Comparison of ENCODE assay signal across 8 cellular contexts in the genomic region with DNA sequence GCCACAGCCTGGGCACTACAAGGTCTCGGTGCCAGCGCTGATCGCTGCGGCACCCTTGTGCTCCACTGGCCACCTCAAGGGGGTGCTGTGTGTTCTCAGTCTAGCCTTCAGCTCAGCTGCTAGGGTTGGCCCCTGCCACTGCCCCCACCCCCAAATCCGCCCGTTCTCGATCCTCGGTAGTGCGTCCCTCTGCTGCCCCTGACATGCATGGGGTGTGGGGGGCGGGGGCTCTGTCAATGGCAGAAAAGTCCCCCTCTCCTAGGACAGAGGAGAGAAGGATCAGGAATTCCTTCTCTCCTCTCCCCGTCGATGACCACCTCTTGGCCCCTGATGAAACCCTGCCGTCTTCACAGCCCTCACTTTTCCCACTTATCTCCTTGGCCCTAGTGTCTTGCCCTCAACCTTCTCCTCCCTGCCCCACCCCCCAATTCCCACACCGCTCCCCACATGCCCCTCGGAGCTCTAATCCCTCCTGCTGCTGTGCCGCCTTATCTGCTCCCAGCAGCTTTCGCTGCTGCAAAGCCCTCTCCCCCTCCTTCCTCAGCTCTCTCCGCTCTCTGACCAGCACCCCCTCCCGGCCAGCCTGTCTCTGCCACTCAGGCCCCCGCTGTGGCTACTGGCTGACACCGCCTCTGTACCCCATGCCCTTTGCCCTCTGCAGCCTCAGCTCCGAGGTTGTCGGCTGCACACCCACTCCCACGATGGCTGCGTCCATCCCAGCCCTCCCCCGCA. TPM values are rescaled to one million over a fixed set of nuclear protein-coding genes. Genes with fewer than 3 reads are reported as not detected.
DNase-seq lines count a peak whose midpoint lies in the region; ATAC-seq and TF ChIP-seq lines count a peak whose summit lies in the region.

No MANE protein-coding gene starts in this region.

- H4K20me1 ChIP-seq in PC-9 (ENCODE audit: insufficient read depth), result no peaks in the 10 kb centered on the region

- peak; percentile 42 for ATAC-seq in GM18519 (IDR thresholded peaks at IDR 0.05; ENCODE audit: low FRiP score, unreplicated experiment)
- ATAC-seq in HG03439 (IDR thresholded peaks at IDR 0.05; ENCODE audit: unreplicated experiment), result peak; percentile 47

- peak overlapping the region; percentile 21 for H2BK5ac ChIP-seq in neuronal stem cell (ENCODE audit: low read length)

- intact Hi-C loops in PC-9 (cut with micrococcal nuclease; ENCODE audit: unreplicated experiment), result no loop called here
- intact Hi-C loops in activated T-helper 2 cell treated with anti-CD3 and anti-CD28 coated beads, Interferon-gamma antibody, Interleukin-2, Interleukin-4, amounts not matched to agents 10 μg/mL and 5 μg/mL and 100 μg/mL, durations not matched to agents 14 hours and 24 hours and 36 hours (cut with micrococcal nuclease), result loop anchor here (1.0 kb wide), 1 partner anchor 20 kb away; no protein-coding TSS in a partner anchor

- H3K27me3 ChIP-seq in PC-9 (ENCODE audit: insufficient read depth, low read depth) (peaks cover 47% of the 10 kb centered on the region), neuronal stem cell (ENCODE audit: control insufficient read depth in 3 of 3, insufficient read depth in 3 of 3, low read depth in 1 of 3, low read length in 3 of 3) (peaks cover 0 to 40% (median 33%) of the 10 kb centered on the region in 3 experiments)

- H3K4ac ChIP-seq in neuronal stem cell (ENCODE audit: low read length), result peak overlapping the region; percentile 19

- H4K8ac ChIP-seq in neuronal stem cell (ENCODE audit: low read depth, low read length), result no peak overlapping the region

- CTCF ChIA-PET in PC-9 (lab: Charles Lee), result interaction anchor here (0.5 to 1.6 kb wide), 12 partner anchors 8 to 1553 kb away, joined by 3 to 19 read pairs (median 6); a partner anchor contains a TSS

- no peaks in the 10 kb centered on the region for H3K36me3 ChIP-seq in PC-9 (ENCODE audit: low read depth)
- peaks cover 0 to 5% of the 10 kb centered on the region in 2 donors for H3K36me3 ChIP-seq in neuronal stem cell (replicated peaks in 1 of 2; ENCODE audit: control insufficient read depth in 2 of 2, insufficient read depth in 2 of 2, low read length in 2 of 2)

- H3K4me3 Mint-ChIP-seq in activated T-helper 2 cell treated with anti-CD3 and anti-CD28 coated beads, Interferon-gamma antibody, Interleukin-2, Interleukin-4, amounts not matched to agents 10 μg/mL and 5 μg/mL and 100 μg/mL, durations not matched to agents 14 hours and 24 hours and 36 hours (ENCODE audit: low read depth), result no peak overlapping the region

- H2BK15ac ChIP-seq in neuronal stem cell (ENCODE audit: low read length), result peak overlapping the region; percentile 94

- DNase-seq in AG08395 (ENCODE audit: low spot score) (peak; percentile 60), PC-9 (peak in 1 of 2 experiments; percentile 50), fibroblast of villous mesenchyme (ENCODE audit: low read depth) (peak; percentile 74), neuronal stem cell (ENCODE audit: low spot score) (no peak)
- peak; percentile 25 for DNase-seq in activated T-helper 2 cell treated with anti-CD3 and anti-CD28 coated beads, Interferon-gamma antibody, Interleukin-2, Interleukin-4, amounts not matched to agents 10 μg/mL and 5 μg/mL and 100 μg/mL, durations not matched to agents 14 hours and 24 hours and 36 hours (ENCODE audit: low spot score)
- no peak for DNase-seq in NK-92 treated with Interleukin-12 subunit alpha and Interleukin-12 subunit beta, amount 100 ng/mL, for 24 hours (lab: John Stamatoyannopoulos, UW)

- no peak overlapping the region for H3K27ac Mint-ChIP-seq in activated T-helper 2 cell treated with anti-CD3 and anti-CD28 coated beads, Interferon-gamma antibody, Interleukin-2, Interleukin-4, amounts not matched to agents 10 μg/mL and 5 μg/mL and 100 μg/mL, durations not matched to agents 14 hours and 24 hours and 36 hours

- no peak overlapping the region for H3K14ac ChIP-seq in neuronal stem cell (ENCODE audit: low read length)

- no peak overlapping the region for H4K91ac ChIP-seq in neuronal stem cell (ENCODE audit: low read depth, low read length, poor library complexity)

- H3K9me2 ChIP-seq in PC-9 (ENCODE audit: insufficient read depth), result no peaks in the 10 kb centered on the region

- peak overlapping the region; percentile 93 for H3K23ac ChIP-seq in neuronal stem cell (ENCODE audit: low read depth, low read length, poor library complexity)

- H3K4me1 ChIP-seq in PC-9 (replicated peaks; ENCODE audit: insufficient read depth) (no peaks in the 10 kb centered on the region), neuronal stem cell (ENCODE audit: control insufficient read depth in 2 of 2, insufficient read depth in 1 of 2, low read depth in 1 of 2, low read length in 2 of 2) (peaks cover 38 to 59% of the 10 kb centered on the region in 2 donors)

- H2BK12ac ChIP-seq in neuronal stem cell (ENCODE audit: low read length), result no peak overlapping the region

- no CpG with 5 or more reads among the region's 26 CpGs for WGBS in neuronal stem cell (ENCODE audit: extremely low coverage in 2 of 2, insufficient read length in 2 of 2, insufficient replicate concordance in 1 of 2), 2 donors

- peaks cover 6% of the 10 kb centered on the region for H3K4me1 Mint-ChIP-seq in activated T-helper 2 cell treated with anti-CD3 and anti-CD28 coated beads, Interferon-gamma antibody, Interleukin-2, Interleukin-4, amounts not matched to agents 10 μg/mL and 5 μg/mL and 100 μg/mL, durations not matched to agents 14 hours and 24 hours and 36 hours (ENCODE audit: low read depth)

- H3K4me3 ChIP-seq in PC-9 (peak overlapping the region; percentile 53; the same call in 1 of the 2 replicates), fibroblast of villous mesenchyme (ENCODE audit: low read depth, low read length) (peak overlapping the region; percentile 53), neuronal stem cell (ENCODE audit: low read length in 2 of 2) (peak overlapping the region; percentile 30 to 79)

- peaks cover 12% of the 10 kb centered on the region for H3K36me3 Mint-ChIP-seq in activated T-helper 2 cell treated with anti-CD3 and anti-CD28 coated beads, Interferon-gamma antibody, Interleukin-2, Interleukin-4, amounts not matched to agents 10 μg/mL and 5 μg/mL and 100 μg/mL, durations not matched to agents 14 hours and 24 hours and 36 hours (ENCODE audit: low read depth)

- H2AFZ ChIP-seq in PC-9 (no peak overlapping the region; the same call in 1 of the 2 replicates), neuronal stem cell (ENCODE audit: low read length) (peak overlapping the region; percentile 72)

- H3F3A ChIP-seq in PC-9 (ENCODE audit: insufficient read depth, low read depth), result no peaks in the 10 kb centered on the region

- H3K9me3 ChIP-seq in PC-9 (ENCODE audit: insufficient read depth, low read depth) (no peaks in the 10 kb centered on the region), neuronal stem cell (replicated peaks in 1 of 2; ENCODE audit: control insufficient read depth in 2 of 2, insufficient read depth in 1 of 2, low read depth in 1 of 2, low read length in 2 of 2) (peaks cover 0 to 2% of the 10 kb centered on the region in 2 donors)

- TSS peak; percentile 39 for BruUV-seq in PC-9 (replicated peaks; lab: Mats Ljungman, UMichigan)

- H2AK5ac ChIP-seq in neuronal stem cell (ENCODE audit: low read depth, low read length), result peak overlapping the region; percentile 94

- no peaks in the 10 kb centered on the region for H3K79me1 ChIP-seq in neuronal stem cell (ENCODE audit: low read depth, low read length)

- peak overlapping the region; percentile 85 for H3K18ac ChIP-seq in neuronal stem cell (ENCODE audit: low read length)

- H3K9ac ChIP-seq in neuronal stem cell (ENCODE audit: low read depth, low read length, poor library complexity), result peak overlapping the region; percentile 75

- peaks cover 44% of the 10 kb centered on the region for H3K27me3 Mint-ChIP-seq in activated T-helper 2 cell treated with anti-CD3 and anti-CD28 coated beads, Interferon-gamma antibody, Interleukin-2, Interleukin-4, amounts not matched to agents 10 μg/mL and 5 μg/mL and 100 μg/mL, durations not matched to agents 14 hours and 24 hours and 36 hours (ENCODE audit: low read depth)

- no peak overlapping the region for H3K27ac ChIP-seq in PC-9
- H3K27ac ChIP-seq in neuronal stem cell (replicated peaks; ENCODE audit: low read length), result no peak overlapping the region

- POLR2A ChIA-PET in PC-9 (lab: Charles Lee; ENCODE audit: unreplicated experiment), result interaction anchor here (0.5 to 0.7 kb wide), 3 partner anchors 49 to 1905 kb away, joined by 3 to 8 read pairs (median 4); no protein-coding TSS in a partner anchor

- peak overlapping the region; percentile 98 for H2BK120ac ChIP-seq in neuronal stem cell (ENCODE audit: low read depth, low read length)

- H3K4me2 ChIP-seq in PC-9 (peak overlapping the region; percentile 82), neuronal stem cell (ENCODE audit: insufficient read depth, low read length, poor library complexity, severe bottlenecking) (peak overlapping the region; percentile 93)

- no peaks in the 10 kb centered on the region for H3K9me3 Mint-ChIP-seq in activated T-helper 2 cell treated with anti-CD3 and anti-CD28 coated beads, Interferon-gamma antibody, Interleukin-2, Interleukin-4, amounts not matched to agents 10 μg/mL and 5 μg/mL and 100 μg/mL, durations not matched to agents 14 hours and 24 hours and 36 hours

- TF ChIP-seq CTCF in PC-9 (conservative IDR thresholded peaks at IDR 0.05), result peak; percentile 70
- peak; percentile 76 for TF ChIP-seq CTCF in fibroblast of villous mesenchyme (IDR thresholded peaks at IDR 0.05; ENCODE audit: insufficient read depth, low read depth, low read length)

- no peaks in the 10 kb centered on the region for H3K79me2 ChIP-seq in PC-9 (ENCODE audit: low read depth)

RNA-seq across cellular contexts. Expression of a gene that starts 4.3 kb away (rescaled TPM):
- total RNA-seq in PC-9 (2021) (0.22 and 0.30 TPM in 2 replicates), fibroblast of villous mesenchyme (under 0.01 TPM in 1 of 2 replicates, not detected in the other)
- total RNA-seq in activated T-helper 2 cell treated with anti-CD3 and anti-CD28 coated beads, Interferon-gamma antibody, Interleukin-2, Interleukin-4, amounts not matched to agents 10 μg/mL and 5 μg/mL and 100 μg/mL, durations not matched to agents 14 hours and 24 hours and 36 hours, result not detected in 2 replicates
- polyA plus RNA-seq in neuronal stem cell (2013, experiment 1 of 2), result 0.14 TPM
- 0.15 TPM for polyA plus RNA-seq in neuronal stem cell (2013, experiment 2 of 2)

RNA-seq across cellular contexts. Expression of a gene that starts 11.3 kb away (rescaled TPM):
- total RNA-seq in PC-9 (2021) (44.7 and 57.2 TPM in 2 replicates), fibroblast of villous mesenchyme (60.9 and 65.1 TPM in 2 replicates)
- total RNA-seq in activated T-helper 2 cell treated with anti-CD3 and anti-CD28 coated beads, Interferon-gamma antibody, Interleukin-2, Interleukin-4, amounts not matched to agents 10 μg/mL and 5 μg/mL and 100 μg/mL, durations not matched to agents 14 hours and 24 hours and 36 hours, result 52.0 and 52.9 TPM in 2 replicates
- polyA plus RNA-seq in neuronal stem cell (2013, experiment 1 of 2), result 11.1 TPM
- 10.9 TPM for polyA plus RNA-seq in neuronal stem cell (2013, experiment 2 of 2)

RNA-seq across cellular contexts. Expression of a gene that starts 33.7 kb away (rescaled TPM):
- 78.2 and 89.7 TPM in 2 replicates for total RNA-seq in PC-9 (2021)
- total RNA-seq in activated T-helper 2 cell treated with anti-CD3 and anti-CD28 coated beads, Interferon-gamma antibody, Interleukin-2, Interleukin-4, amounts not matched to agents 10 μg/mL and 5 μg/mL and 100 μg/mL, durations not matched to agents 14 hours and 24 hours and 36 hours, result 40.2 and 41.9 TPM in 2 replicates
- total RNA-seq in fibroblast of villous mesenchyme, result 196 and 201 TPM in 2 replicates
- 12.6 TPM for polyA plus RNA-seq in neuronal stem cell (2013, experiment 1 of 2)
- polyA plus RNA-seq in neuronal stem cell (2013, experiment 2 of 2), result 12.8 TPM

RNA-seq across cellular contexts. Expression of a gene that starts 33.9 kb away (rescaled TPM):
- 3.6 and 5.8 TPM in 2 replicates for total RNA-seq in PC-9 (2021)
- 3.8 and 4.9 TPM in 2 replicates for total RNA-seq in activated T-helper 2 cell treated with anti-CD3 and anti-CD28 coated beads, Interferon-gamma antibody, Interleukin-2, Interleukin-4, amounts not matched to agents 10 μg/mL and 5 μg/mL and 100 μg/mL, durations not matched to agents 14 hours and 24 hours and 36 hours
- total RNA-seq in fibroblast of villous mesenchyme, result 2.6 and 2.9 TPM in 2 replicates
- polyA plus RNA-seq in neuronal stem cell (2013, experiment 1 of 2), result 2.7 TPM
- polyA plus RNA-seq in neuronal stem cell (2013, experiment 2 of 2), result 1.8 TPM

Comparison
In these comparisons a context has a peak if more than half of its experiments do, and no peak if none do; other contexts are left out.
1. DNase-seq: peak in AG08395 (single experiment), activated T-helper 2 cell treated with anti-CD3 and anti-CD28 coated beads, Interferon-gamma antibody, Interleukin-2, Interleukin-4, amounts not matched to agents 10 μg/mL and 5 μg/mL and 100 μg/mL, durations not matched to agents 14 hours and 24 hours and 36 hours (single experiment) and fibroblast of villous mesenchyme (single experiment); none in neuronal stem cell (single experiment) and NK-92 treated with Interleukin-12 subunit alpha and Interleukin-12 subunit beta, amount 100 ng/mL, for 24 hours (single experiment).
2. Peak in every context shown above with its lines, with median percentiles within 50 percentile points of each other: H3K4me3 ChIP-seq.